12 cellular contexts compared by ENCODE assay signal in the genomic region with DNA sequence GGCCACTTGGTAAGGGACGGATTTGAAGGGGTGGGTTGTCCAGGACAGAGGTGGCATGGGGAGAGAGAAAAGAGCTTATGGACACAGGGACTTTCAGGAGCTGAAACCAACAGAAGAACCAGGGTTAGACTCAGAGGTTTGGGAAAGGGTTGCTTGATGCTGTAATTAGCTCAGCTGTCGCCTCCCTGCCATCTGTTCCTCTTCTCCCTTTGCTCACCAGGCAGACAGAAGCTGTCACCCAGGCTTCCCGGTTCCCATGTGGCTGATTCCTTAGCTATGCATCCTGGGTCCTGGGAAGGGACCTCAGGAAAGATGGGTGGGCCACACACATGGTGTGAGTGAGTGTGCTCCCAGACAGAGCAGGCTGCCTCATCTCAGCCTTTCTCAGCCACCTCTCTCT. TPM values are rescaled to one million over a fixed set of nuclear protein-coding genes. Genes with fewer than 3 reads are reported as not detected.
DNase-seq lines count a peak whose midpoint lies in the region; ATAC-seq, FAIRE-seq and TF ChIP-seq lines count a peak whose summit lies in the region.
"Had no signal": no experiment of that assay in that cellular context is flagged by ENCODE, and none has a peak within 500 bp of the region (broad histone marks: within the 10 kb centered on the region; RNA-seq: fewer than 3 reads in every experiment).

No MANE protein-coding gene starts in this region.

- TF ChIP-seq RAD21 in K562 (CRISPR knock-in tag; conservative IDR thresholded peaks at IDR 0.05 in 1 of 2, IDR thresholded peaks at IDR 0.05 in 1 of 2): no peak

- in situ Hi-C loops in K562 (cut with MboI): no loop called here

- H3K9ac ChIP-seq in K562 (ENCODE audit: insufficient read depth in 1 of 2, low read depth in 2 of 2, low read length in 2 of 2): peak overlapping the region in 1 of 2 experiments; percentile 5; a peak in 1 of 4 replicates

- BruUV-seq in K562 (replicated peaks; lab: Mats Ljungman, UMichigan): no TSS peak

- H3K4me3 ChIP-seq in K562: no peak overlapping the region
- no peak overlapping the region for H3K4me3 ChIP-seq in thoracic aorta

- peak; percentile 21 for ATAC-seq in K562
- ATAC-seq in thoracic aorta (ENCODE audit: insufficient number of reproducible peaks, low FRiP score, low read depth): no peak
- no peak for ATAC-seq in GM21526 (IDR thresholded peaks at IDR 0.05; ENCODE audit: low FRiP score, unreplicated experiment)
- ATAC-seq in GM19351 (IDR thresholded peaks at IDR 0.05; ENCODE audit: unreplicated experiment): no peak
- ATAC-seq: activated T-cell treated with anti-CD3 and anti-CD28 coated beads, Interleukin-2, amount 50 U/mL, for 4 hours had no signal

- H3K27ac ChIP-seq in K562 (ENCODE audit: extremely low read depth, low read depth, low read length) (no peak overlapping the region; the same call in 2 of the 3 replicates), thoracic aorta (peak overlapping the region; percentile 4 to 9)

- peaks cover 28% of the 10 kb centered on the region; the same call in 1 of the 2 replicates for H4K20me1 ChIP-seq in K562 (replicated peaks; ENCODE audit: control insufficient read depth, insufficient read depth, low read length)

- intact Hi-C loops in activated CD4-positive, alpha-beta memory T cell treated with anti-CD3 and anti-CD28 coated beads for 36 hours (cut with micrococcal nuclease): no loop called here
- intact Hi-C loops in K562 (cut with micrococcal nuclease): no loop called here

- no peak for FAIRE-seq in K562 (lab: Jason Lieb, UNC)
- FAIRE-seq: A204.1 had no signal

- H3K4me1 ChIP-seq in K562 (replicated peaks in 1 of 2; ENCODE audit: control insufficient read depth in 2 of 2, insufficient read depth in 2 of 2, low read length in 2 of 2) (peaks cover 6 to 21% of the 10 kb centered on the region in 2 experiments; a peak in 4 of 5 replicates), thoracic aorta (ENCODE audit: control insufficient read depth in 1 of 2, low read depth in 2 of 2) (peaks cover 19 to 44% of the 10 kb centered on the region in 2 donors)

- peaks cover 13% of the 10 kb centered on the region for H3K9me1 ChIP-seq in K562 (ENCODE audit: control insufficient read depth, insufficient read depth, low read length)

- H3K27ac Mint-ChIP-seq in activated CD4-positive, alpha-beta memory T cell treated with anti-CD3 and anti-CD28 coated beads, Interleukin-2, amount 10 ng/mL, durations not matched to agents 7 days and 5 days: peak overlapping the region; percentile 44
- H3K27ac Mint-ChIP-seq in activated CD4-positive, alpha-beta memory T cell treated with anti-CD3 and anti-CD28 coated beads for 36 hours: no peak overlapping the region

- H3K36me3 Mint-ChIP-seq in activated CD4-positive, alpha-beta memory T cell treated with anti-CD3 and anti-CD28 coated beads, Interleukin-2, amount 10 ng/mL, durations not matched to agents 7 days and 5 days (ENCODE audit: low read depth): peaks cover 10% of the 10 kb centered on the region
- peaks cover 3% of the 10 kb centered on the region for H3K36me3 Mint-ChIP-seq in activated CD4-positive, alpha-beta memory T cell treated with anti-CD3 and anti-CD28 coated beads for 36 hours

- peaks cover 57% of the 10 kb centered on the region for H3K79me2 ChIP-seq in K562 (ENCODE audit: control insufficient read depth, insufficient read depth, low read length)

- 61% methylated on average over 3 of the region's 3 CpGs for WGBS in K562 (ENCODE audit: insufficient coverage, low coverage, missing lambda C conversion rate)

- TF ChIP-seq POLR2A in K562 (conservative IDR thresholded peaks at IDR 0.05): no peak

- POLR2A ChIA-PET in activated CD4-positive, alpha-beta memory T cell treated with anti-CD3 and anti-CD28 coated beads, Interleukin-2, amount 10 ng/mL, durations not matched to agents 7 days and 5 days (lab: Charles Lee): interaction anchor here (0.9 to 1.3 kb wide), 2 partner anchors 14 kb away, joined by 3 to 4 read pairs; partner anchors contain the start of gene PTPN23
- POLR2A ChIA-PET in activated CD4-positive, alpha-beta memory T cell treated with anti-CD3 and anti-CD28 coated beads for 36 hours (lab: Charles Lee): no interaction called here
- POLR2A ChIA-PET in K562 (lab: Yijun Ruan, JAX): interaction anchor here (0.6 to 1.1 kb wide), 5 partner anchors 13 to 709 kb away, joined by 3 to 7 read pairs (median 4); partner anchors contain the start of gene PTPN23

- H2AFZ ChIP-seq in K562 (ENCODE audit: low read depth, low read length): no peak overlapping the region

- TF ChIP-seq EP300 in K562 (IDR thresholded peaks at IDR 0.05; ENCODE audit: low read length): no peak

- H3K4me1 Mint-ChIP-seq in activated CD4-positive, alpha-beta memory T cell treated with anti-CD3 and anti-CD28 coated beads, Interleukin-2, amount 10 ng/mL, durations not matched to agents 7 days and 5 days: peaks cover 16% of the 10 kb centered on the region
- peaks cover 23% of the 10 kb centered on the region for H3K4me1 Mint-ChIP-seq in activated CD4-positive, alpha-beta memory T cell treated with anti-CD3 and anti-CD28 coated beads for 36 hours (ENCODE audit: low read depth)

- no peak for TF ChIP-seq CTCF in K562 (IDR thresholded peaks at IDR 0.05 in 2 of 3, conservative IDR thresholded peaks at IDR 0.05 in 1 of 3; ENCODE audit: insufficient read depth in 2 of 3, low read depth in 1 of 3, low read length in 3 of 3)
- no peak for TF ChIP-seq CTCF in thoracic aorta (IDR thresholded peaks at IDR 0.05)

- H3K27me3 ChIP-seq in K562 (ENCODE audit: control insufficient read depth in 2 of 2, insufficient read depth in 2 of 2, low read length in 2 of 2) (no peaks in the 10 kb centered on the region), thoracic aorta (replicated peaks; ENCODE audit: insufficient read depth) (no peaks in the 10 kb centered on the region)

- H3K9me3 Mint-ChIP-seq in activated CD4-positive, alpha-beta memory T cell treated with anti-CD3 and anti-CD28 coated beads, Interleukin-2, amount 10 ng/mL, durations not matched to agents 7 days and 5 days: no peaks in the 10 kb centered on the region
- no peaks in the 10 kb centered on the region for H3K9me3 Mint-ChIP-seq in activated CD4-positive, alpha-beta memory T cell treated with anti-CD3 and anti-CD28 coated beads for 36 hours
- H3K9me3 Mint-ChIP-seq: activated T-cell treated with anti-CD3 and anti-CD28 coated beads, Interleukin-2, amount 50 U/mL, for 4 hours had no signal

- DNase-seq in activated CD4-positive, alpha-beta memory T cell treated with anti-CD3 and anti-CD28 coated beads, Interleukin-2, amount 10 ng/mL, durations not matched to agents 7 days and 5 days: no peak
- DNase-seq in activated CD4-positive, alpha-beta memory T cell treated with anti-CD3 and anti-CD28 coated beads for 36 hours: no peak
- DNase-seq in K562 (ENCODE audit: extremely low read depth in 1 of 4, low spot score in 3 of 4) (peak in 1 of 4 experiments; percentile 9), left kidney (ENCODE audit: low read depth, low spot score) (peak; percentile 34), thoracic aorta (ENCODE audit: low spot score) (no peak), germinal center (ENCODE audit: low spot score) (no peak)
- DNase-seq: activated T-cell treated with anti-CD3 and anti-CD28 coated beads, Interleukin-2, amount 50 U/mL, for 4 hours; GDM1; T-helper 9 cell had no signal

- no peaks in the 10 kb centered on the region for H3K9me3 ChIP-seq in K562 (replicated peaks; ENCODE audit: control insufficient read depth, insufficient read depth, low read depth, low read length)
- H3K9me3 ChIP-seq in thoracic aorta: no peaks in the 10 kb centered on the region

- no peak overlapping the region for H3K4me3 Mint-ChIP-seq in activated CD4-positive, alpha-beta memory T cell treated with anti-CD3 and anti-CD28 coated beads, Interleukin-2, amount 10 ng/mL, durations not matched to agents 7 days and 5 days
- H3K4me3 Mint-ChIP-seq in activated CD4-positive, alpha-beta memory T cell treated with anti-CD3 and anti-CD28 coated beads for 36 hours: no peak overlapping the region
- H3K4me3 Mint-ChIP-seq: activated T-cell treated with anti-CD3 and anti-CD28 coated beads, Interleukin-2, amount 50 U/mL, for 4 hours had no signal

- CTCF ChIA-PET in activated CD4-positive, alpha-beta memory T cell treated with anti-CD3 and anti-CD28 coated beads, Interleukin-2, amount 10 ng/mL, durations not matched to agents 7 days and 5 days (lab: Charles Lee): interaction anchor here (0.6 to 2.0 kb wide), 5 partner anchors 14 to 127 kb away, joined by 3 to 8 read pairs (median 3); no protein-coding TSS in a partner anchor
- CTCF ChIA-PET in activated CD4-positive, alpha-beta memory T cell treated with anti-CD3 and anti-CD28 coated beads for 36 hours (lab: Charles Lee): interaction anchor here (0.8 to 1.9 kb wide), 3 partner anchors 26 to 81 kb away, joined by 3 to 5 read pairs (median 3); partner anchors contain the start of gene SCAP
- CTCF ChIA-PET in K562 (lab: Yijun Ruan, JAX; ENCODE audit: low intra/inter-chr PET ratio): no interaction called here

- H3K36me3 ChIP-seq in K562 (ENCODE audit: control insufficient read depth, insufficient read depth, low read length) (peaks cover 45% of the 10 kb centered on the region), thoracic aorta (no peaks in the 10 kb centered on the region)

- no peak overlapping the region for H3K4me2 ChIP-seq in K562 (ENCODE audit: insufficient read depth, low read length)

- no peaks in the 10 kb centered on the region for H3K27me3 Mint-ChIP-seq in activated CD4-positive, alpha-beta memory T cell treated with anti-CD3 and anti-CD28 coated beads, Interleukin-2, amount 10 ng/mL, durations not matched to agents 7 days and 5 days
- H3K27me3 Mint-ChIP-seq in activated CD4-positive, alpha-beta memory T cell treated with anti-CD3 and anti-CD28 coated beads for 36 hours: no peaks in the 10 kb centered on the region

RNA-seq across cellular contexts. Expression of gene PTPN23, which starts 14.0 kb away (rescaled TPM):
- total RNA-seq in activated CD4-positive, alpha-beta memory T cell treated with anti-CD3 and anti-CD28 coated beads, Interleukin-2, amount 10 ng/mL, durations not matched to agents 7 days and 5 days: 10 to 100 TPM; 26.8 to 28.7 TPM
- 10 to 100 TPM; 27.9 to 29.7 TPM for total RNA-seq in activated CD4-positive, alpha-beta memory T cell treated with anti-CD3 and anti-CD28 coated beads for 36 hours
- 45.6 and 123 TPM in 2 replicates for total RNA-seq in K562 (2011; cell fraction: chromatin; rRNA removed; ENCODE audit: low replicate concordance)
- 60.9 and 70.8 TPM in 2 replicates for total RNA-seq in K562 (2011; cell fraction: nucleolus; rRNA removed)
- 45.3 and 53.0 TPM in 2 replicates for total RNA-seq in K562 (2011; cell fraction: nucleoplasm; rRNA removed)
- total RNA-seq in K562 (2014; rRNA removed): 7.2 and 10.1 TPM in 2 replicates
- total RNA-seq in K562 (2014; rRNA removed; fragmentation: Illumina TruSeq; extraction: Trizol): 5.2 and 6.3 TPM in 2 replicates
- 7.3 and 8.7 TPM in 2 replicates for total RNA-seq in K562 (2015; rRNA removed; fragmentation: Illumina TruSeq; extraction: Trizol)
- total RNA-seq in K562 (2021): 51.4 and 58.7 TPM in 2 replicates
- 1.7 and 4.6 TPM in 2 replicates for polyA plus RNA-seq in K562 (2011; rRNA removed)
- 1.2 and 1.9 TPM in 2 replicates for polyA plus RNA-seq in K562 (2011; cell fraction: cytosol; rRNA removed)
- polyA plus RNA-seq in K562 (2011; cell fraction: nucleus; rRNA removed): 25.3 and 29.3 TPM in 2 replicates
- polyA plus RNA-seq in K562 (2012): 29.0 and 50.5 TPM in 2 replicates
- 14.1 and 24.0 TPM in 2 replicates for polyA plus RNA-seq in K562 (2014; fragmentation: Illumina TruSeq; extraction: Trizol)
- under 1 TPM; 0.41 to 0.93 TPM for polyA plus RNA-seq in K562 (2014; fragmentation: Nextera tagmentation; extraction: Ambion mirVana)
- 11.4 and 20.2 TPM in 2 replicates for polyA plus RNA-seq in K562 (2014; rRNA removed)
- polyA minus RNA-seq in K562 (2011; rRNA and poly(A)+ RNA removed): 5.0 and 9.1 TPM in 2 replicates
- 16.0 and 22.8 TPM in 2 replicates for polyA minus RNA-seq in K562 (2011; cell fraction: cytosol; rRNA and poly(A)+ RNA removed)
- polyA minus RNA-seq in K562 (2011; cell fraction: nucleus; rRNA and poly(A)+ RNA removed): 21.3 and 29.9 TPM in 2 replicates
- 10 to 100 TPM; 32.2 to 50.4 TPM for total RNA-seq in thoracic aorta
